In genomic region chr18:48194787-48195186, GRCh38 we compare ENCODE assay signal across 26 cellular contexts.
"Had no signal": no experiment of that assay in that cellular context is flagged by ENCODE, and none has a peak within 500 bp of the region (broad histone marks: within the 10 kb centered on the region; RNA-seq: fewer than 3 reads in every experiment).

No MANE protein-coding gene starts in this region.

- ATAC-seq: activated T-cell treated with anti-CD3 and anti-CD28 coated beads, Interleukin-2, amount 50 U/mL, for 4 hours; lower lobe of right lung; naive thymus-derived CD4-positive, alpha-beta T cell; stimulated activated naive CD8-positive, alpha-beta T cell treated with anti-CD3 and anti-CD28 coated beads, Interleukin-15, amount 100 ng/mL, for 72 hours; WTC11 had no signal

- H3K36me3 Mint-ChIP-seq: activated naive CD8-positive, alpha-beta T cell treated with anti-CD3 and anti-CD28 coated beads for 36 hours; naive thymus-derived CD4-positive, alpha-beta T cell; neural progenitor cell; WTC11 had no signal

- H3K4me1 Mint-ChIP-seq: activated naive CD8-positive, alpha-beta T cell treated with anti-CD3 and anti-CD28 coated beads for 36 hours; naive thymus-derived CD4-positive, alpha-beta T cell; stimulated activated naive CD8-positive, alpha-beta T cell treated with anti-CD3 and anti-CD28 coated beads, Interleukin-15, amount 100 ng/mL, for 72 hours had no signal

- DNase-seq: activated CD4-positive, alpha-beta T cell treated with anti-CD3 and anti-CD28 coated beads, Interleukin-2, amount 50 U/mL, for 4 hours; activated CD8-positive, alpha-beta memory T cell treated with anti-CD3 and anti-CD28 coated beads, Interleukin-2, amount 50 U/mL, for 48 hours; activated naive CD4-positive, alpha-beta T cell treated with Interleukin-2 at 50 U/mL for 16 hours; activated naive CD8-positive, alpha-beta T cell treated with anti-CD3 and anti-CD28 coated beads for 36 hours; activated T-cell treated with anti-CD3 and anti-CD28 coated beads, Interleukin-2, amount 50 U/mL, for 4 hours; amniotic stem cell; cerebellar nuclear complex; endodermal cell; esophagus squamous epithelium; heart right ventricle; kidney; lower lobe of right lung; mesendoderm; naive thymus-derived CD4-positive, alpha-beta T cell; right cardiac atrium; stimulated activated CD4-positive, alpha-beta T cell treated with anti-CD3 and anti-CD28 coated beads, Interleukin-12 subunit alpha, Interleukin-12 subunit beta, amount 100 ng/mL, for 4 hours; stimulated activated naive CD8-positive, alpha-beta T cell treated with anti-CD3 and anti-CD28 coated beads, Interleukin-15, amount 100 ng/mL, for 72 hours; T-helper 9 cell; trophoblast cell; uterus had no signal

- H3K27ac Mint-ChIP-seq: activated naive CD8-positive, alpha-beta T cell treated with anti-CD3 and anti-CD28 coated beads for 36 hours; activated T-helper 2 cell treated with anti-CD3 and anti-CD28 coated beads, Interferon-gamma antibody, Interleukin-2, Interleukin-4, amounts not matched to agents 10 μg/mL and 5 μg/mL and 100 μg/mL, durations not matched to agents 14 hours and 24 hours and 36 hours; endodermal cell; naive thymus-derived CD4-positive, alpha-beta T cell; neural progenitor cell; stimulated activated naive CD8-positive, alpha-beta T cell treated with anti-CD3 and anti-CD28 coated beads, Interleukin-15, amount 100 ng/mL, for 72 hours; WTC11 had no signal

- H3K36me3 ChIP-seq: esophagus squamous epithelium, heart right ventricle, lower lobe of right lung, neural progenitor cell, suprapubic skin, uterus had no signal

- H3K4me1 ChIP-seq: uterus had no signal

- H3K27me3 ChIP-seq: esophagus squamous epithelium, neural progenitor cell, suprapubic skin, uterus had no signal

- H3K9me3 ChIP-seq: esophagus squamous epithelium, heart right ventricle, lower lobe of right lung, suprapubic skin, uterus had no signal

- H3K27ac ChIP-seq: esophagus squamous epithelium, lower lobe of right lung, neural progenitor cell, parathyroid adenoma, suprapubic skin, uterus had no signal

- H3K4me3 ChIP-seq: coronary artery, esophagus squamous epithelium, heart right ventricle, lower lobe of right lung, neural progenitor cell, suprapubic skin, uterus had no signal

- H3K9me3 Mint-ChIP-seq: activated T-cell treated with anti-CD3 and anti-CD28 coated beads, Interleukin-2, amount 50 U/mL, for 4 hours; activated T-helper 2 cell treated with anti-CD3 and anti-CD28 coated beads, Interferon-gamma antibody, Interleukin-2, Interleukin-4, amounts not matched to agents 10 μg/mL and 5 μg/mL and 100 μg/mL, durations not matched to agents 14 hours and 24 hours and 36 hours; endodermal cell had no signal

- H3K4me3 Mint-ChIP-seq: activated naive CD8-positive, alpha-beta T cell treated with anti-CD3 and anti-CD28 coated beads for 36 hours; activated T-cell treated with anti-CD3 and anti-CD28 coated beads, Interleukin-2, amount 50 U/mL, for 4 hours; endodermal cell; naive thymus-derived CD4-positive, alpha-beta T cell; neural progenitor cell; stimulated activated naive CD8-positive, alpha-beta T cell treated with anti-CD3 and anti-CD28 coated beads, Interleukin-15, amount 100 ng/mL, for 72 hours; WTC11 had no signal
